In the genomic region with DNA sequence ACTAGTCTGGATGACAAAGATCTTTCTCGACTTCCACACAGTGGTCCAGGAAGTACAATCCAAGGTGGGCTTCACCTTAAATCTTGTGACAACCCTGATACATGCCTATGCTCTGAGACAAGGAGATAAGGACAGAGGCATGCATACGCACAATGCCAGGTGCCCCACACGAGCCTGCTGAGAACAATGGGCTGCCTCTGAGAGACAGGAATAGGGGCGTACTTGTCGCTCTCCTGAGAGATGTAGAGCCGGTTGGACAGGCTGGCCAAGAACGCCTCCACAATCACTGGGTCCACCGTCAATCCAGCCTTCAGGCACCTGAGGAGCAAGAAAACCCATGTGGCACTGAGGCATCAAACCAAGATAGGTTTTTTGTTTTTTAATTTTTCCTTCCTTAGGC, we compare ENCODE assay signal across 15 cellular contexts. TPM values are rescaled to one million over a fixed set of nuclear protein-coding genes. Genes with fewer than 3 reads are reported as not detected.
"Had no signal": no experiment of that assay in that cellular context is flagged by ENCODE, and none has a peak within 500 bp of the region (broad histone marks: within the 10 kb centered on the region; RNA-seq: fewer than 3 reads in every experiment).

No MANE protein-coding gene starts in this region.

- H3K27ac Mint-ChIP-seq: activated CD4-positive, alpha-beta memory T cell treated with anti-CD3 and anti-CD28 coated beads, Interleukin-2, amount 10 ng/mL, durations not matched to agents 7 days and 5 days; activated CD4-positive, alpha-beta T cell treated with anti-CD3 and anti-CD28 coated beads for 36 hours; activated naive CD8-positive, alpha-beta T cell treated with anti-CD3 and anti-CD28 coated beads, Interleukin-2, amount 50 U/mL, for 24 hours; effector memory CD8-positive, alpha-beta T cell; T-cell had no signal

- H3K27me3 Mint-ChIP-seq: activated CD4-positive, alpha-beta memory T cell treated with anti-CD3 and anti-CD28 coated beads, Interleukin-2, amount 10 ng/mL, durations not matched to agents 7 days and 5 days; activated CD4-positive, alpha-beta T cell treated with anti-CD3 and anti-CD28 coated beads for 36 hours; activated naive CD8-positive, alpha-beta T cell treated with anti-CD3 and anti-CD28 coated beads, Interleukin-2, amount 50 U/mL, for 24 hours; effector memory CD8-positive, alpha-beta T cell; stimulated activated naive CD8-positive, alpha-beta T cell treated with anti-CD3 and anti-CD28 coated beads, Interleukin-15, amount 100 ng/mL, for 72 hours; T-cell had no signal

- H3K4me3 Mint-ChIP-seq: activated CD4-positive, alpha-beta memory T cell treated with anti-CD3 and anti-CD28 coated beads, Interleukin-2, amount 10 ng/mL, durations not matched to agents 7 days and 5 days; activated CD4-positive, alpha-beta T cell treated with anti-CD3 and anti-CD28 coated beads for 36 hours; activated naive CD8-positive, alpha-beta T cell treated with anti-CD3 and anti-CD28 coated beads, Interleukin-2, amount 50 U/mL, for 24 hours; effector memory CD8-positive, alpha-beta T cell; immature natural killer cell; stimulated activated naive CD8-positive, alpha-beta T cell treated with anti-CD3 and anti-CD28 coated beads, Interleukin-15, amount 100 ng/mL, for 72 hours; T-cell had no signal

- H3K9me3 Mint-ChIP-seq: activated CD4-positive, alpha-beta memory T cell treated with anti-CD3 and anti-CD28 coated beads, Interleukin-2, amount 10 ng/mL, durations not matched to agents 7 days and 5 days; activated naive CD8-positive, alpha-beta T cell treated with anti-CD3 and anti-CD28 coated beads, Interleukin-2, amount 50 U/mL, for 24 hours; effector memory CD8-positive, alpha-beta T cell; immature natural killer cell; stimulated activated naive CD8-positive, alpha-beta T cell treated with anti-CD3 and anti-CD28 coated beads, Interleukin-15, amount 100 ng/mL, for 72 hours; T-cell had no signal

- ATAC-seq: activated CD4-positive, alpha-beta T cell treated with anti-CD3 and anti-CD28 coated beads for 36 hours; activated naive CD8-positive, alpha-beta T cell treated with anti-CD3 and anti-CD28 coated beads, Interleukin-2, amount 50 U/mL, for 24 hours; effector memory CD8-positive, alpha-beta T cell; left colon; stimulated activated naive CD8-positive, alpha-beta T cell treated with anti-CD3 and anti-CD28 coated beads, Interleukin-15, amount 100 ng/mL, for 72 hours; T-cell had no signal

- DNase-seq: activated CD4-positive, alpha-beta memory T cell treated with anti-CD3 and anti-CD28 coated beads, Interleukin-2, amount 10 ng/mL, durations not matched to agents 7 days and 5 days; activated CD4-positive, alpha-beta T cell treated with anti-CD3 and anti-CD28 coated beads for 36 hours; activated naive CD8-positive, alpha-beta T cell treated with anti-CD3 and anti-CD28 coated beads, Interleukin-2, amount 50 U/mL, for 24 hours; caudate nucleus; effector memory CD8-positive, alpha-beta T cell; hypothalamus; immature natural killer cell; left colon; stimulated activated CD4-positive, alpha-beta T cell treated with anti-CD3 and anti-CD28 coated beads, Interleukin-2, amount 100 ng/mL, for 48 hours; stimulated activated naive CD8-positive, alpha-beta T cell treated with anti-CD3 and anti-CD28 coated beads, Interleukin-15, amount 100 ng/mL, for 72 hours; T-cell; uterus; WERI-Rb-1 had no signal

- H3K4me1 Mint-ChIP-seq: activated CD4-positive, alpha-beta memory T cell treated with anti-CD3 and anti-CD28 coated beads, Interleukin-2, amount 10 ng/mL, durations not matched to agents 7 days and 5 days; activated CD4-positive, alpha-beta T cell treated with anti-CD3 and anti-CD28 coated beads for 36 hours; activated naive CD8-positive, alpha-beta T cell treated with anti-CD3 and anti-CD28 coated beads, Interleukin-2, amount 50 U/mL, for 24 hours; immature natural killer cell; stimulated activated naive CD8-positive, alpha-beta T cell treated with anti-CD3 and anti-CD28 coated beads, Interleukin-15, amount 100 ng/mL, for 72 hours; T-cell had no signal

RNA-seq across cellular contexts. Expression of gene SERPIND1, which starts 25.5 kb away (rescaled TPM):
- total RNA-seq: activated CD4-positive, alpha-beta memory T cell treated with anti-CD3 and anti-CD28 coated beads, Interleukin-2, amount 10 ng/mL, durations not matched to agents 7 days and 5 days; activated CD4-positive, alpha-beta T cell treated with anti-CD3 and anti-CD28 coated beads for 36 hours; astrocyte; left colon; osteoblast had no signal
